In the genomic region with DNA sequence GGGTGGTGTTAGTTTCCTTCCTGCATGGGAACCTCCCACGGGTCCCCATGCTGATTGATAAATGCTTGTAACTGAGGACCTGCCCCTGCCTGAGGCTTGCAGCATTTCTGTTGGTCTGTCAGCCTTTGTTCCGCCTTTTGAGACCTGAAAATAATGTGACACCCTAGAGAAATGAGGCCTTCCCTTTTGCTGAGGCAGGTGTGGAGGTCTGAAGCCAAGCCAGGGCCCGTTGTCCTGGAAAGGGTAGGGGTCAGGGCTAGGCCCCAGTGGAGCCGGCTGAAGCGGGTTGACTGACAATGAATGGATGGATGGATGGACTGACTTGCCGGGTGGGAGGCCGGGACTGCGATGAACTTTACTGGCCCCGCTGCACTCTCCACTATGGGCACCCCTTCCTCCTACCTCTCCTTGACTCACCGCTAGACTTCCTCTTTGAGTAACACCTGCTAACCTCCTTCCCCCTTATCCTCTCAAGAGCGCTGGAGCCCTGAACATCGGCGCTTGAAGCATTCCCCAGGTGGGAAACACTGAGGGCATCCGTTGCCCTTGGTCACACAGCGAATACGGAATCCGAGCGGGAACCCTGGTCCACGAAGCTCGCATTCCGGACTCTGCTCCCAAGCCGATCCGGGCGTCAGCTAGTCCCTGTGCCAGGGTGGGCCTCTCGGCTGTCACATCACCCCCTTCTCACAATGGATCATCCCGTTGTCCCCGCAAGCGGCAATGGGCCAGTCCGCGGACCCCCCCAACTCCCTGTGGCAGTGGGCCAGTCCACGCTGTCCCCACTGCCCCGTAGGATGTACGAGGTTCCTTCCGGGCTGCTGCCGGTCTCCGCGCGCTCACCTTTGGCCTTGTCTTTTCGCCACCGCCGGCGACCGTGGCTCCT, we compare ENCODE assay signal across 8 cellular contexts. TPM values are rescaled to one million over a fixed set of nuclear protein-coding genes. Genes with fewer than 3 reads are reported as not detected.
A peak's percentile ranks its signal among the peaks of the same experiment; 100 is the strongest.
DNase-seq lines count a peak whose midpoint lies in the region; ATAC-seq and TF ChIP-seq lines count a peak whose summit lies in the region.

No MANE protein-coding gene starts in this region.

- H3K36me3 Mint-ChIP-seq in naive thymus-derived CD8-positive, alpha-beta T cell = peaks cover 0 to 7% (median 0%) of the 10 kb centered on the region in 3 donors

- DNase-seq in HCT116 (ENCODE audit: low read depth, low spot score) (no peak), NCI-H1105 treated with DMSO at 0.1 percent for 48 hours (lab: John Stamatoyannopoulos, UW) (peak; percentile 53), erythroblast (lab: John Stamatoyannopoulos, UW) (peak; percentile 79 to 82), substantia nigra (lab: John Stamatoyannopoulos, UW) (peak in 24 of 49 donors; percentile 60 to 94 (median 74)), glomerular visceral epithelial cell (ENCODE audit: extremely low spot score) (no peak)
- peak; percentile 47 for DNase-seq in activated CD8-positive, alpha-beta memory T cell treated with anti-CD3 and anti-CD28 coated beads, Interleukin-2, amount 50 U/mL, for 4 hours
- DNase-seq in naive thymus-derived CD8-positive, alpha-beta T cell = peak in 9 of 10 donors; percentile 30 to 83 (median 63)

- TF ChIP-seq POLR2A in HCT116 (IDR thresholded peaks at IDR 0.05; ENCODE audit: borderline replicate concordance, extremely low read depth, insufficient read depth, insufficient read length) = no peak
- no peak for TF ChIP-seq POLR2A in erythroblast (IDR thresholded peaks at IDR 0.05; ENCODE audit: low read length)

- RAD21 ChIA-PET in HCT116 (lab: Charles Lee; ENCODE audit: low non-redundant PET in 1 of 2, low total read pairs in 2 of 2, uncharacterized antibody in 2 of 2, unreplicated experiment in 2 of 2) = no interaction called here

- no peaks in the 10 kb centered on the region for H3K27me3 ChIP-seq in HCT116 (ENCODE audit: insufficient read depth, low read length)

- TF ChIP-seq CTCF in GM12873 (IDR thresholded peaks at IDR 0.05; ENCODE audit: insufficient read depth, low read depth, low read length, missing control alignments) (peak; percentile 20), HCT116 (IDR thresholded peaks at IDR 0.05 in 2 of 3, conservative IDR thresholded peaks at IDR 0.05 in 1 of 3; ENCODE audit: borderline replicate concordance in 1 of 3, insufficient read depth in 1 of 3, low read depth in 2 of 3, low read length in 2 of 3) (no peak)

- H2AFZ ChIP-seq in HCT116 (ENCODE audit: low read depth, low read length, poor library complexity, severe bottlenecking) = peak overlapping the region; percentile 15

- H3K9me2 ChIP-seq in HCT116 (ENCODE audit: insufficient read depth) = no peaks in the 10 kb centered on the region

- BruUV-seq in HCT116 (replicated peaks; lab: Mats Ljungman, UMichigan) = TSS peak; percentile 52

- H3K79me2 ChIP-seq in HCT116 (ENCODE audit: insufficient read depth, low read length) = no peaks in the 10 kb centered on the region

- no peaks in the 10 kb centered on the region for H3K9me3 ChIP-seq in HCT116 (ENCODE audit: control insufficient read depth in 1 of 2, insufficient read depth in 1 of 2, low read depth in 1 of 2, low read length in 2 of 2)

- H3K4me1 ChIP-seq in HCT116 (ENCODE audit: control insufficient read depth in 1 of 2, insufficient read depth in 2 of 2, low read length in 2 of 2) = peaks cover 21 to 45% of the 10 kb centered on the region in 2 experiments; a peak in 3 of 4 replicates

- no peak for TF ChIP-seq RAD21 in HCT116 (IDR thresholded peaks at IDR 0.05; ENCODE audit: low read depth)

- H3K27ac Mint-ChIP-seq in naive thymus-derived CD8-positive, alpha-beta T cell = peak overlapping the region; percentile 89 to 96 (median 94)

- no peaks in the 10 kb centered on the region for H3K9me3 Mint-ChIP-seq in naive thymus-derived CD8-positive, alpha-beta T cell

- peak overlapping the region; percentile 71 to 73 for H3K4me3 ChIP-seq in HCT116 (replicated peaks in 1 of 2; ENCODE audit: low read depth in 1 of 2, low read length in 2 of 2)

- CTCF ChIA-PET in HCT116 (lab: Charles Lee) = interaction anchor here (1.0 to 2.8 kb wide), 5 partner anchors 12 to 310 kb away, joined by 4 to 22 read pairs (median 5); no protein-coding TSS in a partner anchor

- H3K4me1 Mint-ChIP-seq in naive thymus-derived CD8-positive, alpha-beta T cell = peaks cover 33 to 50% (median 45%) of the 10 kb centered on the region in 4 donors

- peak overlapping the region; percentile 69 for H3K9ac ChIP-seq in HCT116 (ENCODE audit: low read length)

- peak; percentile 55 for ATAC-seq in HCT116
- peak; percentile 48 to 49 for ATAC-seq in naive thymus-derived CD8-positive, alpha-beta T cell

- H3K27me3 Mint-ChIP-seq in naive thymus-derived CD8-positive, alpha-beta T cell = no peaks in the 10 kb centered on the region

- H3K4me3 Mint-ChIP-seq in naive thymus-derived CD8-positive, alpha-beta T cell = peak overlapping the region; percentile 94 to 100 (median 97)

- H3K36me3 ChIP-seq in HCT116 (ENCODE audit: control insufficient read depth in 1 of 2, insufficient read depth in 2 of 2, low read length in 2 of 2) = no peaks in the 10 kb centered on the region

- POLR2A ChIA-PET in HCT116 (lab: Charles Lee) = interaction anchor here (1.0 to 2.7 kb wide), 2 partner anchors 10 to 26 kb away, joined by 5 to 10 read pairs; no protein-coding TSS in a partner anchor
- POLR2A ChIA-PET in naive thymus-derived CD8-positive, alpha-beta T cell (lab: Charles Lee) = interaction anchor here (0.6 to 1.8 kb wide), 7 partner anchors 17 to 547 kb away, joined by 3 to 13 read pairs (median 5); a partner anchor contains a TSS

- H3K4me2 ChIP-seq in HCT116 (ENCODE audit: low read length) = peak overlapping the region; percentile 89

- H3K27ac ChIP-seq in HCT116 (ENCODE audit: low read depth, low read length) (peak overlapping the region; percentile 50), substantia nigra (ENCODE audit: low read depth, low read length, poor library complexity, severe bottlenecking) (peak overlapping the region; percentile 88)

- H4K20me1 ChIP-seq in HCT116 (ENCODE audit: insufficient read depth) = no peaks in the 10 kb centered on the region

- intact Hi-C loops in HCT116 (cut with micrococcal nuclease) = no loop called here

TF ChIP-seq in HCT116, 20 proteins besides CTCF, POLR2A, EP300 and RAD21:
- TF ChIP-seq TCF7L2 (IDR thresholded peaks at IDR 0.05; ENCODE audit: borderline replicate concordance, extremely low read depth, insufficient read depth, insufficient read length) = peak; percentile 56
- TF ChIP-seq ZFX (IDR thresholded peaks at IDR 0.05) = 0 out of 2 replicates have a peak, but pooled peaks have one; percentile 15
- TF ChIP-seq, protein P1, sequence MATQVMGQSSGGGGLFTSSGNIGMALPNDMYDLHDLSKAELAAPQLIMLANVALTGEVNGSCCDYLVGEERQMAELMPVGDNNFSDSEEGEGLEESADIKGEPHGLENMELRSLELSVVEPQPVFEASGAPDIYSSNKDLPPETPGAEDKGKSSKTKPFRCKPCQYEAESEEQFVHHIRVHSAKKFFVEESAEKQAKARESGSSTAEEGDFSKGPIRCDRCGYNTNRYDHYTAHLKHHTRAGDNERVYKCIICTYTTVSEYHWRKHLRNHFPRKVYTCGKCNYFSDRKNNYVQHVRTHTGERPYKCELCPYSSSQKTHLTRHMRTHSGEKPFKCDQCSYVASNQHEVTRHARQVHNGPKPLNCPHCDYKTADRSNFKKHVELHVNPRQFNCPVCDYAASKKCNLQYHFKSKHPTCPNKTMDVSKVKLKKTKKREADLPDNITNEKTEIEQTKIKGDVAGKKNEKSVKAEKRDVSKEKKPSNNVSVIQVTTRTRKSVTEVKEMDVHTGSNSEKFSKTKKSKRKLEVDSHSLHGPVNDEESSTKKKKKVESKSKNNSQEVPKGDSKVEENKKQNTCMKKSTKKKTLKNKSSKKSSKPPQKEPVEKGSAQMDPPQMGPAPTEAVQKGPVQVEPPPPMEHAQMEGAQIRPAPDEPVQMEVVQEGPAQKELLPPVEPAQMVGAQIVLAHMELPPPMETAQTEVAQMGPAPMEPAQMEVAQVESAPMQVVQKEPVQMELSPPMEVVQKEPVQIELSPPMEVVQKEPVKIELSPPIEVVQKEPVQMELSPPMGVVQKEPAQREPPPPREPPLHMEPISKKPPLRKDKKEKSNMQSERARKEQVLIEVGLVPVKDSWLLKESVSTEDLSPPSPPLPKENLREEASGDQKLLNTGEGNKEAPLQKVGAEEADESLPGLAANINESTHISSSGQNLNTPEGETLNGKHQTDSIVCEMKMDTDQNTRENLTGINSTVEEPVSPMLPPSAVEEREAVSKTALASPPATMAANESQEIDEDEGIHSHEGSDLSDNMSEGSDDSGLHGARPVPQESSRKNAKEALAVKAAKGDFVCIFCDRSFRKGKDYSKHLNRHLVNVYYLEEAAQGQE (IDR thresholded peaks at IDR 0.05; ENCODE audit: low read depth) = no peak

RNA-seq across cellular contexts. Expression of a gene that starts 4.4 kb away (rescaled TPM):
- total RNA-seq in HCT116 (2021; ENCODE audit: unreplicated experiment) = 11.3 TPM
- 12.1 and 13.5 TPM in 2 replicates for polyA plus RNA-seq in HCT116 (2012)
- 10 to 100 TPM; 29.5 TPM for total RNA-seq in naive thymus-derived CD8-positive, alpha-beta T cell
- polyA plus RNA-seq in naive thymus-derived CD8-positive, alpha-beta T cell = 1 to 10 TPM; 4.2 to 9.6 (median 8.0) TPM

RNA-seq across cellular contexts. Expression of a gene that starts 19.9 kb away (rescaled TPM):
- total RNA-seq in HCT116 (2021; ENCODE audit: unreplicated experiment) = 0.32 TPM
- polyA plus RNA-seq in HCT116 (2012) = 0.09 TPM in 1 of 2 replicates, not detected in the other
- not detected for total RNA-seq in naive thymus-derived CD8-positive, alpha-beta T cell
- polyA plus RNA-seq in naive thymus-derived CD8-positive, alpha-beta T cell = not detected

RNA-seq across cellular contexts. Expression of a gene that starts 32.7 kb away (rescaled TPM):
- total RNA-seq in HCT116 (2021; ENCODE audit: unreplicated experiment) = 13.9 TPM
- 29.2 and 32.2 TPM in 2 replicates for polyA plus RNA-seq in HCT116 (2012)
- not detected for total RNA-seq in naive thymus-derived CD8-positive, alpha-beta T cell
- under 1 TPM; 0.44 to 0.88 (median 0.68) TPM for polyA plus RNA-seq in naive thymus-derived CD8-positive, alpha-beta T cell

Comparison
In these comparisons a context has a peak if more than half of its experiments do, and no peak if none do; other contexts are left out.
1. DNase-seq: peak in NCI-H1105 treated with DMSO at 0.1 percent for 48 hours (single experiment), activated CD8-positive, alpha-beta memory T cell treated with anti-CD3 and anti-CD28 coated beads, Interleukin-2, amount 50 U/mL, for 4 hours (single experiment), erythroblast (2 of 2) and naive thymus-derived CD8-positive, alpha-beta T cell (9 of 10); none in HCT116 (single experiment) and glomerular visceral epithelial cell (single experiment).